ENCODE assay signal across 15 cellular contexts in genomic region chr22:19579880-19580279, GRCh38. TPM values are rescaled to one million over a fixed set of nuclear protein-coding genes. Genes with fewer than 3 reads are reported as not detected.
DNase-seq lines count a peak whose midpoint lies in the region; ATAC-seq, FAIRE-seq and TF ChIP-seq lines count a peak whose summit lies in the region.
"Had no signal": no experiment of that assay in that cellular context is flagged by ENCODE, and none has a peak within 500 bp of the region (broad histone marks: within the 10 kb centered on the region; RNA-seq: fewer than 3 reads in every experiment).

No MANE protein-coding gene starts in this region.

- TF ChIP-seq RAD21 in HepG2 (CRISPR knock-in tag; IDR thresholded peaks at IDR 0.05), result no peak

- H3K27me3 ChIP-seq in right lobe of liver, result no peaks in the 10 kb centered on the region
- H3K27me3 ChIP-seq in HepG2 (ENCODE audit: control insufficient read depth in 1 of 2, insufficient read depth in 2 of 2, low read length in 2 of 2), result peaks cover 2 to 30% of the 10 kb centered on the region in 2 experiments; a peak in 4 of 5 replicates
- H3K27me3 ChIP-seq in transverse colon, result peaks cover 3% of the 10 kb centered on the region
- no peaks in the 10 kb centered on the region for H3K27me3 ChIP-seq in testis

- POLR2A ChIA-PET in HepG2 (lab: Yijun Ruan, JAX), result interaction anchor here (0.5 kb wide), 1 partner anchor 279 kb away, joined by 3 read pairs; no protein-coding TSS in a partner anchor
- POLR2A ChIA-PET in activated CD4-positive, alpha-beta memory T cell treated with anti-CD3 and anti-CD28 coated beads for 36 hours (lab: Charles Lee), result no interaction called here

- peak; percentile 36 to 72 (median 52) for ATAC-seq in right lobe of liver
- ATAC-seq in HepG2, result no peak

- H3K4me1 ChIP-seq in right lobe of liver (no peaks in the 10 kb centered on the region), HepG2 (ENCODE audit: insufficient read depth, low read length) (no peaks in the 10 kb centered on the region), transverse colon (no peaks in the 10 kb centered on the region), testis (no peaks in the 10 kb centered on the region)

- 52% methylated on average over 9 of the region's 12 CpGs for WGBS in right lobe of liver (ENCODE audit: insufficient coverage, low coverage, low lambda C conversion rate, missing lambda C conversion rate)
- WGBS in HepG2 (ENCODE audit: low lambda C conversion rate), result 20% methylated on average over 12 of the region's 12 CpGs
- 38 to 49% methylated on average over 3 to 12 of the region's 12 CpGs for WGBS in transverse colon (ENCODE audit: low coverage in 1 of 2), 2 donors
- 59 to 64% methylated on average over 12 of the region's 12 CpGs for WGBS in testis, 2 donors

- in situ Hi-C loops in HepG2 (cut with HindIII; ENCODE audit: extremely low pct_ligation_motif_present, low pct_unique_long_range_greater_than_20kb), result no loop called here
- in situ Hi-C loops in transverse colon (cut with MboI; ENCODE audit: low pct_ligation_motif_present in 1 of 4, low pct_unique_long_range_greater_than_20kb in 1 of 4, low sequenced_read_pairs in 3 of 4), result no loop called here

- no peaks in the 10 kb centered on the region for H3K36me3 Mint-ChIP-seq in activated CD4-positive, alpha-beta memory T cell treated with anti-CD3 and anti-CD28 coated beads for 36 hours

- peaks cover 45% of the 10 kb centered on the region for H3K4me1 Mint-ChIP-seq in activated CD4-positive, alpha-beta memory T cell treated with anti-CD3 and anti-CD28 coated beads for 36 hours (ENCODE audit: low read depth)

- H3K4me3 Mint-ChIP-seq in activated CD4-positive, alpha-beta memory T cell treated with anti-CD3 and anti-CD28 coated beads for 36 hours, result no peak overlapping the region

- BruUV-seq in HepG2 (replicated peaks; lab: Mats Ljungman, UMichigan), result no TSS peak

- H4K20me1 ChIP-seq in HepG2 (ENCODE audit: insufficient read depth, low read length), result no peaks in the 10 kb centered on the region

- FAIRE-seq in HepG2 (lab: Jason Lieb, UNC), result no peak
- FAIRE-seq: H1 had no signal

- no peak overlapping the region for H3K4me2 ChIP-seq in HepG2 (ENCODE audit: low read depth, low read length)
- H3K4me2 ChIP-seq: PC-9 had no signal

- H3K9ac ChIP-seq in HepG2 (ENCODE audit: insufficient read depth, low read depth, low read length), result no peak overlapping the region

- no peaks in the 10 kb centered on the region for H3K9me3 Mint-ChIP-seq in activated CD4-positive, alpha-beta memory T cell treated with anti-CD3 and anti-CD28 coated beads for 36 hours

- peak overlapping the region; percentile 47 for H3K27ac Mint-ChIP-seq in activated CD4-positive, alpha-beta memory T cell treated with anti-CD3 and anti-CD28 coated beads for 36 hours

- DNase-seq in right lobe of liver, result no peak
- DNase-seq in HepG2 (ENCODE audit: low spot score), result no peak
- peak; percentile 72 for DNase-seq in activated CD4-positive, alpha-beta memory T cell treated with anti-CD3 and anti-CD28 coated beads for 36 hours
- peak; percentile 12 for DNase-seq in iPS-NIHi7 (ENCODE audit: extremely low spot score)
- peak; percentile 11 for DNase-seq in transverse colon
- DNase-seq in NCI-H1436 (lab: John Stamatoyannopoulos, UW), result no peak
- DNase-seq in occipital lobe (lab: John Stamatoyannopoulos, UW), result no peak
- DNase-seq in testis, result no peak
- DNase-seq: C1 segment of cervical spinal cord, hypothalamus, NCI-H1436 treated with DMSO at 0.1 percent for 48 hours, PC-9 had no signal

- H3K27ac ChIP-seq in right lobe of liver, result no peak overlapping the region
- H3K27ac ChIP-seq in HepG2 (ENCODE audit: extremely low read length, insufficient read depth, low read length), result no peak overlapping the region
- H3K27ac ChIP-seq in transverse colon, result no peak overlapping the region
- no peak overlapping the region for H3K27ac ChIP-seq in testis
- H3K27ac ChIP-seq: coronary artery, neutrophil, PC-9 had no signal

- H2AFZ ChIP-seq in HepG2 (ENCODE audit: low read length), result no peak overlapping the region
- H2AFZ ChIP-seq: PC-9 had no signal

- H3K79me2 ChIP-seq in HepG2 (ENCODE audit: insufficient read depth, low read length), result no peaks in the 10 kb centered on the region

- TF ChIP-seq CTCF in right lobe of liver (IDR thresholded peaks at IDR 0.05) (no peak), HepG2 (CRISPR knock-in tag; IDR thresholded peaks at IDR 0.05) (no peak), transverse colon (IDR thresholded peaks at IDR 0.05) (no peak), testis (IDR thresholded peaks at IDR 0.05) (no peak)

- TF ChIP-seq EP300 in HepG2 (IDR thresholded peaks at IDR 0.05; ENCODE audit: low read depth in 2 of 2, low read length in 2 of 2), result no peak
- TF ChIP-seq EP300 in HepG2 (CRISPR knock-in tag; IDR thresholded peaks at IDR 0.05; ENCODE audit: borderline replicate concordance), result no peak
- TF ChIP-seq EP300 in transverse colon (IDR thresholded peaks at IDR 0.05; ENCODE audit: low read depth), result no peak

- no peak overlapping the region for H3K4me3 ChIP-seq in right lobe of liver
- no peak overlapping the region for H3K4me3 ChIP-seq in HepG2 (replicated peaks in 1 of 3; ENCODE audit: insufficient read depth in 1 of 3, low read depth in 2 of 3, low read length in 3 of 3)
- no peak overlapping the region for H3K4me3 ChIP-seq in transverse colon
- no peak overlapping the region for H3K4me3 ChIP-seq in testis
- H3K4me3 ChIP-seq: coronary artery, PC-9 had no signal

- CTCF ChIA-PET in HepG2 (lab: Yijun Ruan, JAX; ENCODE audit: low intra/inter-chr PET ratio, low total read pairs), result no interaction called here
- CTCF ChIA-PET in activated CD4-positive, alpha-beta memory T cell treated with anti-CD3 and anti-CD28 coated beads for 36 hours (lab: Charles Lee), result no interaction called here

- H3K9me3 ChIP-seq in right lobe of liver (no peaks in the 10 kb centered on the region), HepG2 (ENCODE audit: low read length) (no peaks in the 10 kb centered on the region), transverse colon (no peaks in the 10 kb centered on the region), testis (no peaks in the 10 kb centered on the region)
- H3K9me3 ChIP-seq: neutrophil had no signal

- H3K36me3 ChIP-seq in right lobe of liver (no peaks in the 10 kb centered on the region), HepG2 (replicated peaks in 1 of 2; ENCODE audit: control insufficient read depth in 1 of 2, insufficient read depth in 2 of 2, low read length in 2 of 2) (no peaks in the 10 kb centered on the region), transverse colon (no peaks in the 10 kb centered on the region), testis (ENCODE audit: low read depth, missing control alignments) (no peaks in the 10 kb centered on the region)
- H3K36me3 ChIP-seq: neutrophil had no signal

- intact Hi-C loops in right lobe of liver (cut with DNase I) (no loop called here), HepG2 (cut with micrococcal nuclease; ENCODE audit: unreplicated experiment) (no loop called here), transverse colon (cut with DNase I; ENCODE audit: low total_unique reads) (no loop called here), testis (cut with DNase I; ENCODE audit: low total_unique reads) (no loop called here)
- intact Hi-C loops in activated CD4-positive, alpha-beta memory T cell treated with anti-CD3 and anti-CD28 coated beads for 36 hours (cut with micrococcal nuclease), result loop anchor here (1.0 to 5.0 kb wide), 2 partner anchors 17 to 148 kb away; partner anchors contain the start of genes HIRA and MRPL40

- H3K27me3 Mint-ChIP-seq in activated CD4-positive, alpha-beta memory T cell treated with anti-CD3 and anti-CD28 coated beads for 36 hours, result no peaks in the 10 kb centered on the region

- TF ChIP-seq POLR2A in right lobe of liver (IDR thresholded peaks at IDR 0.05), result no peak
- no peak for TF ChIP-seq POLR2A in HepG2 (IDR thresholded peaks at IDR 0.05; ENCODE audit: insufficient read depth in 1 of 2, low read depth in 2 of 2, low read length in 2 of 2)
- TF ChIP-seq POLR2A in transverse colon (IDR thresholded peaks at IDR 0.05), result no peak
- no peak for TF ChIP-seq POLR2A in testis (IDR thresholded peaks at IDR 0.05)

TF ChIP-seq in HepG2, 621 proteins besides CTCF, POLR2A, EP300 and RAD21 (continues in another document):
- no peak for TF ChIP-seq ZNF776 (CRISPR knock-in tag; IDR thresholded peaks at IDR 0.05)
- TF ChIP-seq ZNF10 (CRISPR knock-in tag; IDR thresholded peaks at IDR 0.05; ENCODE audit: borderline replicate concordance, low read depth), result no peak
- no peak for TF ChIP-seq ZFP41 (CRISPR knock-in tag; IDR thresholded peaks at IDR 0.05; ENCODE audit: borderline replicate concordance)

RNA-seq across cellular contexts. Expression of gene CLDN5, which starts 55.7 kb away (rescaled TPM):
- total RNA-seq in right lobe of liver (10 to 100 TPM in 2 of 6 experiments, 1 to 10 TPM in 4; 4.4 to 12.1 (median 5.7) TPM), HepG2 (2016; rRNA removed; fragmentation: Illumina TruSeq; extraction: Trizol) (not detected in 2 replicates), transverse colon (100 to 1,000 TPM in 1 of 4 donors, 10 to 100 TPM in 3; 29.5 to 126 (median 63.9) TPM), occipital lobe (83.8 TPM), testis (10 to 100 TPM; 29.2 to 42.0 TPM)
- not detected in 2 replicates for total RNA-seq in HepG2 (2016; cell fraction: cytosol; rRNA removed; fragmentation: Illumina TruSeq; extraction: Trizol; ENCODE audit: low read depth)
- total RNA-seq in HepG2 (2016; cell fraction: insoluble cytoplasmic fraction; rRNA removed; fragmentation: Illumina TruSeq; extraction: Trizol), result not detected in 2 replicates
- total RNA-seq in HepG2 (2016; cell fraction: membrane; rRNA removed; fragmentation: Illumina TruSeq; extraction: Trizol), result not detected in 2 replicates
- total RNA-seq in HepG2 (2016; cell fraction: nucleus; rRNA removed; fragmentation: Illumina TruSeq; extraction: Trizol), result not detected in 2 replicates
- polyA plus RNA-seq in HepG2 (2011; rRNA removed) (not detected in 2 replicates), testis (ENCODE audit: insufficient read depth, low read depth, low replicate concordance) (10.4 TPM)
- 0.04 TPM in 1 of 2 replicates, not detected in the other for polyA plus RNA-seq in HepG2 (2011; cell fraction: cytosol; rRNA removed)
- not detected in 2 replicates for polyA plus RNA-seq in HepG2 (2011; cell fraction: nucleus; rRNA removed)
- not detected in 2 replicates for polyA plus RNA-seq in HepG2 (2012)
- polyA plus RNA-seq in HepG2 (2016; cell fraction: cytosol; fragmentation: Illumina TruSeq; extraction: Trizol; ENCODE audit: low read depth), result not detected in 2 replicates
- polyA plus RNA-seq in HepG2 (2016; cell fraction: insoluble cytoplasmic fraction; fragmentation: Illumina TruSeq; extraction: Trizol; ENCODE audit: low read depth), result not detected in 2 replicates
- polyA plus RNA-seq in HepG2 (2016; cell fraction: membrane; fragmentation: Illumina TruSeq; extraction: Trizol; ENCODE audit: low read depth), result not detected in 2 replicates
- not detected in 2 replicates for polyA plus RNA-seq in HepG2 (2016; cell fraction: nucleus; fragmentation: Illumina TruSeq; extraction: Trizol; ENCODE audit: insufficient read depth, low read depth)
- polyA minus RNA-seq in HepG2 (2011; rRNA and poly(A)+ RNA removed; ENCODE audit: low replicate concordance), result not detected in 2 replicates
- not detected in 2 replicates for polyA minus RNA-seq in HepG2 (2011; cell fraction: cytosol; rRNA and poly(A)+ RNA removed)
- not detected in 2 replicates for polyA minus RNA-seq in HepG2 (2011; cell fraction: nucleus; rRNA and poly(A)+ RNA removed)
- total RNA-seq in activated CD4-positive, alpha-beta memory T cell treated with anti-CD3 and anti-CD28 coated beads for 36 hours, result under 1 TPM; 0.17 to 0.31 TPM
- total RNA-seq: PC-9 had no signal

Comparison
In these comparisons a context has a peak if more than half of its experiments do, and no peak if none do; other contexts are left out.
1. DNase-seq: peak in activated CD4-positive, alpha-beta memory T cell treated with anti-CD3 and anti-CD28 coated beads for 36 hours (single experiment), iPS-NIHi7 (single experiment) and transverse colon (single experiment); none in right lobe of liver (0 of 3), HepG2 (single experiment), NCI-H1436 (single experiment), occipital lobe (single experiment) and testis (single experiment).